Comparison of ENCODE assay signal across 18 cellular contexts in the genomic region with DNA sequence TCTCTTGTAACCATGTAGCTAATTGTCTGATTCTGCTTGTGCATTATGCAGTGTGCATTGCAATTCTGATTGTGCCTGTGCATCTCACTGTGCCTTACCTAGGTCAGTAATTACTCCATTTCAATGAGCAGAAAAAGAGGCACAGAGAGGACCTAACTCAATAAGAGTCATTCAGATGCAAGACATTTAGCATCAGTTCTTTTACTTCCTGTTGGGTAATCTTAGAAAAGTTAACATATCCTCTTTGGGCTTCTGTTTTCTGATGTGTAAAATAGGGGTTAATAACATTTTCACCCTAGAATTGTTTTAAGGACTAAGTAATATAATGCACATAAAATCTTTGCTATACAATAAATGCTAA. TPM values are rescaled to one million over a fixed set of nuclear protein-coding genes. Genes with fewer than 3 reads are reported as not detected.
DNase-seq lines count a peak whose midpoint lies in the region; ATAC-seq lines count a peak whose summit lies in the region.
"Had no signal": no experiment of that assay in that cellular context is flagged by ENCODE, and none has a peak within 500 bp of the region (broad histone marks: within the 10 kb centered on the region; RNA-seq: fewer than 3 reads in every experiment).

No MANE protein-coding gene starts in this region.

- in situ Hi-C loops in GM23248 (cut with MboI), result no loop called here

- H3K27me3 ChIP-seq in BLaER1, result no peaks in the 10 kb centered on the region
- H3K27me3 ChIP-seq in Karpas-422 (ENCODE audit: low read length), result no peaks in the 10 kb centered on the region
- H3K27me3 ChIP-seq in GM23248 (replicated peaks; ENCODE audit: insufficient read depth), result no peaks in the 10 kb centered on the region

- no peak overlapping the region for H2AFZ ChIP-seq in Karpas-422 (ENCODE audit: low read length)
- H2AFZ ChIP-seq in GM23248, result no peak overlapping the region

- H3K4me3 Mint-ChIP-seq in dendritic cell treated with granulocyte-macrophage colony-stimulating factor and Interleukin-4, amounts not matched to agents 40 ng/mL and 50 ng/mL, for 4 days, result no peak overlapping the region
- H3K4me3 Mint-ChIP-seq: CD4-positive, alpha-beta T cell had no signal

- ATAC-seq in GM19397 (IDR thresholded peaks at IDR 0.05; ENCODE audit: unreplicated experiment) (no peak), GM18517 (IDR thresholded peaks at IDR 0.05; ENCODE audit: unreplicated experiment) (no peak)
- ATAC-seq: HepG2, Panc1 had no signal

- H3K9me3 ChIP-seq in BLaER1 (peaks cover 5% of the 10 kb centered on the region; the same call in 1 of the 2 replicates), Karpas-422 (ENCODE audit: low read length) (no peaks in the 10 kb centered on the region), GM23248 (ENCODE audit: low read depth) (no peaks in the 10 kb centered on the region)

- DNase-seq in Karpas-422 (peak; percentile 20), NOMO-1 treated with dmso at 0.1 percent for 144 hours (lab: John Stamatoyannopoulos, UW; ENCODE audit: unreplicated experiment) (peak; percentile 47), GM23248 (no peak), cerebellar cortex (ENCODE audit: low spot score) (no peak)
- DNase-seq: Calu3; CD4-positive, alpha-beta T cell; DMS79; H7; NCI-H1048; NCI-H226; NCI-H526; SHP77 had no signal

- H3K27me3 Mint-ChIP-seq in dendritic cell treated with granulocyte-macrophage colony-stimulating factor and Interleukin-4, amounts not matched to agents 40 ng/mL and 50 ng/mL, for 4 days, result no peaks in the 10 kb centered on the region
- H3K27me3 Mint-ChIP-seq: CD4-positive, alpha-beta T cell had no signal

- H3K79me2 ChIP-seq in Karpas-422 (ENCODE audit: low read length) (no peaks in the 10 kb centered on the region), GM23248 (ENCODE audit: insufficient read depth) (no peaks in the 10 kb centered on the region)

- peaks cover 20% of the 10 kb centered on the region for H3F3A ChIP-seq in GM23248 (ENCODE audit: insufficient read depth)

- H3K27ac Mint-ChIP-seq in dendritic cell treated with granulocyte-macrophage colony-stimulating factor and Interleukin-4, amounts not matched to agents 40 ng/mL and 50 ng/mL, for 4 days, result peak overlapping the region; percentile 83
- H3K27ac Mint-ChIP-seq: CD4-positive, alpha-beta T cell had no signal

- H3K4me1 ChIP-seq in BLaER1, result peaks cover 80% of the 10 kb centered on the region
- no peaks in the 10 kb centered on the region for H3K4me1 ChIP-seq in Karpas-422 (ENCODE audit: low read length)
- peaks cover 19% of the 10 kb centered on the region for H3K4me1 ChIP-seq in GM23248 (ENCODE audit: insufficient read depth)

- H3K9me3 Mint-ChIP-seq in dendritic cell treated with granulocyte-macrophage colony-stimulating factor and Interleukin-4, amounts not matched to agents 40 ng/mL and 50 ng/mL, for 4 days, result no peaks in the 10 kb centered on the region
- H3K9me3 Mint-ChIP-seq: CD4-positive, alpha-beta T cell had no signal

- H3K36me3 ChIP-seq in BLaER1, result no peaks in the 10 kb centered on the region
- no peaks in the 10 kb centered on the region for H3K36me3 ChIP-seq in Karpas-422 (ENCODE audit: insufficient read depth, low read length)
- no peaks in the 10 kb centered on the region for H3K36me3 ChIP-seq in GM23248 (ENCODE audit: low read depth)

- H3K9me2 ChIP-seq in Karpas-422 (replicated peaks; ENCODE audit: insufficient read depth, low read length), result no peaks in the 10 kb centered on the region
- H3K9me2 ChIP-seq in GM23248 (ENCODE audit: insufficient read depth), result no peaks in the 10 kb centered on the region

- intact Hi-C loops in dendritic cell treated with granulocyte-macrophage colony-stimulating factor and Interleukin-4, amounts not matched to agents 40 ng/mL and 50 ng/mL, for 4 days (cut with micrococcal nuclease), result no loop called here

- H3K36me3 Mint-ChIP-seq in dendritic cell treated with granulocyte-macrophage colony-stimulating factor and Interleukin-4, amounts not matched to agents 40 ng/mL and 50 ng/mL, for 4 days (ENCODE audit: low read depth), result no peaks in the 10 kb centered on the region

- peak overlapping the region; percentile 91 for H3K27ac ChIP-seq in BLaER1
- H3K27ac ChIP-seq in Karpas-422 (ENCODE audit: low read length), result no peak overlapping the region
- H3K27ac ChIP-seq in GM23248, result no peak overlapping the region

- H3K4me2 ChIP-seq in BLaER1, result peak overlapping the region; percentile 86
- no peak overlapping the region for H3K4me2 ChIP-seq in Karpas-422 (ENCODE audit: low read depth, low read length, poor library complexity, severe bottlenecking)
- H3K4me2 ChIP-seq in GM23248 (ENCODE audit: unreplicated experiment), result no peak overlapping the region

- H3K9ac ChIP-seq in BLaER1, result no peak overlapping the region
- H3K9ac ChIP-seq in Karpas-422 (ENCODE audit: low read length), result no peak overlapping the region
- H3K9ac ChIP-seq in GM23248, result no peak overlapping the region

- no peak overlapping the region for H3K4me3 ChIP-seq in BLaER1
- H3K4me3 ChIP-seq in Karpas-422 (ENCODE audit: low read length), result no peak overlapping the region
- H3K4me3 ChIP-seq in GM23248, result no peak overlapping the region

- H4K20me1 ChIP-seq in BLaER1 (no peaks in the 10 kb centered on the region), Karpas-422 (ENCODE audit: insufficient read depth, low read depth, low read length) (no peaks in the 10 kb centered on the region), GM23248 (ENCODE audit: insufficient read depth) (no peaks in the 10 kb centered on the region)

- peaks cover 64% of the 10 kb centered on the region for H3K4me1 Mint-ChIP-seq in dendritic cell treated with granulocyte-macrophage colony-stimulating factor and Interleukin-4, amounts not matched to agents 40 ng/mL and 50 ng/mL, for 4 days (ENCODE audit: low read depth)

RNA-seq across cellular contexts. Expression of a gene that starts 7.0 kb away (rescaled TPM):
- total RNA-seq in Karpas-422 (2014; rRNA removed; shearing (Covaris generic); ENCODE audit: low replicate concordance), result 20.5 and 37.5 TPM in 2 replicates
- 46.9 and 47.1 TPM in 2 replicates for total RNA-seq in GM23248 (2014; rRNA removed; shearing (Covaris generic))
- polyA plus RNA-seq in GM23248 (2016; fragmentation: Nextera tagmentation; extraction: Ambion mirVana), result 30.1 and 34.5 TPM in 2 replicates

RNA-seq across cellular contexts. Expression of a gene that starts 12.8 kb away (rescaled TPM):
- total RNA-seq in Karpas-422 (2014; rRNA removed; shearing (Covaris generic); ENCODE audit: low replicate concordance), result not detected in 2 replicates
- 64.9 and 88.3 TPM in 2 replicates for total RNA-seq in GM23248 (2014; rRNA removed; shearing (Covaris generic))
- polyA plus RNA-seq in GM23248 (2016; fragmentation: Nextera tagmentation; extraction: Ambion mirVana), result 72.2 and 73.8 TPM in 2 replicates

Comparison
In these comparisons a context has a peak if more than half of its experiments do, and no peak if none do; other contexts are left out.
1. DNase-seq: peak in Karpas-422 (single experiment) and NOMO-1 treated with dmso at 0.1 percent for 144 hours (single experiment); none in GM23248 (single experiment) and cerebellar cortex (single experiment).
2. RNA of a gene that starts 12.8 kb away (total RNA-seq): 64.9 to 88.3 TPM in GM23248; not detected in Karpas-422; every median in the first group is over 10 times any median in the second.